Comparison of ENCODE assay signal across 1 cellular context in genomic region chr1:109263234-109263596, GRCh38.
TF ChIP-seq lines count a peak whose summit lies in the region.

No MANE protein-coding gene starts in this region.

TF ChIP-seq in K562, 482 proteins besides CTCF, POLR2A, EP300 and RAD21:
- TF ChIP-seq PCBP1 (IDR thresholded peaks at IDR 0.05; ENCODE audit: low read depth, low read length, poor library complexity, severe bottlenecking) (peak; percentile 46), HNRNPL (IDR thresholded peaks at IDR 0.05; ENCODE audit: low read depth, low read length) (peak; percentile 73; the same call in 1 of the 2 replicates), HIVEP1 (CRISPR knock-in tag; IDR thresholded peaks at IDR 0.05) (no peak)
TF ChIP-seq in K562: peak in this region for 2.
